ENCODE assay signal across 32 cellular contexts in genomic region chrX:125407314-125407713, GRCh38.
"Had no signal": no experiment of that assay in that cellular context is flagged by ENCODE, and none has a peak within 500 bp of the region (broad histone marks: within the 10 kb centered on the region; RNA-seq: fewer than 3 reads in every experiment).

No MANE protein-coding gene starts in this region.

- H3K27me3 ChIP-seq: ascending aorta, body of pancreas, brain microvascular endothelial cell, breast epithelium had no signal

- H3K9me3 ChIP-seq: ascending aorta, body of pancreas had no signal

- FAIRE-seq: TTC549 had no signal

- H3K4me1 ChIP-seq: ascending aorta, body of pancreas, breast epithelium had no signal

- ATAC-seq: activated CD4-positive, alpha-beta T cell treated with anti-CD3 and anti-CD28 coated beads for 36 hours; activated CD4-positive, CD25-positive, alpha-beta regulatory T cell treated with anti-CD3 and anti-CD28 coated beads, Interleukin-2, amount 50 U/mL, for 24 hours; activated CD8-positive, alpha-beta memory T cell treated with anti-CD3 and anti-CD28 coated beads, Interleukin-2, amount 10 ng/mL, durations not matched to agents 7 days and 5 days; activated CD8-positive, alpha-beta T cell treated with anti-CD3 and anti-CD28 coated beads, Interleukin-2, amount 10 ng/mL, durations not matched to agents 7 days and 5 days; activated naive CD8-positive, alpha-beta T cell treated with anti-CD3 and anti-CD28 coated beads, Interleukin-2, amount 50 U/mL, for 24 hours; body of pancreas had no signal

- H3K4me3 ChIP-seq: ascending aorta, body of pancreas, breast epithelium had no signal

- H3K36me3 ChIP-seq: ascending aorta, brain microvascular endothelial cell, breast epithelium had no signal

- H3K27ac ChIP-seq: ascending aorta, body of pancreas, brain microvascular endothelial cell, breast epithelium, VCaP had no signal

- DNase-seq: activated B cell treated with CpG ODN at 0.5 μM for 24 hours; activated CD4-positive, alpha-beta memory T cell treated with anti-CD3 and anti-CD28 coated beads, Interleukin-2, amount 10 ng/mL, durations not matched to agents 7 days and 5 days; activated CD4-positive, alpha-beta T cell treated with anti-CD3 and anti-CD28 coated beads for 1 hour; activated CD4-positive, alpha-beta T cell treated with anti-CD3 and anti-CD28 coated beads for 36 hours; activated CD4-positive, alpha-beta T cell treated with anti-CD3 and anti-CD28 coated beads for 48 hours; activated CD4-positive, alpha-beta T cell treated with anti-CD3 and anti-CD28 coated beads, Interleukin-2, amount 10 ng/mL, durations not matched to agents 7 days and 5 days; activated CD4-positive, alpha-beta T cell treated with anti-CD3 and anti-CD28 coated beads, Interleukin-2, amount 50 U/mL, for 48 hours; activated CD8-positive, alpha-beta memory T cell treated with anti-CD3 and anti-CD28 coated beads for 24 hours; activated CD8-positive, alpha-beta memory T cell treated with anti-CD3 and anti-CD28 coated beads, Interleukin-2, amount 10 ng/mL, durations not matched to agents 7 days and 5 days; activated CD8-positive, alpha-beta memory T cell treated with anti-CD3 and anti-CD28 coated beads, Interleukin-2, amount 50 U/mL, for 48 hours; activated CD8-positive, alpha-beta T cell treated with anti-CD3 and anti-CD28 coated beads, Interleukin-2, amount 10 ng/mL, durations not matched to agents 7 days and 5 days; activated effector memory CD4-positive, alpha-beta T cell treated with Interleukin-2 at 50 U/mL for 16 hours; activated gamma-delta T cell; activated naive CD4-positive, alpha-beta T cell treated with anti-CD3 and anti-CD28 coated beads, Interleukin-2, amount 10 ng/mL, durations not matched to agents 7 days and 5 days; activated naive CD4-positive, alpha-beta T cell treated with Interleukin-2 at 50 U/mL for 16 hours; activated naive CD8-positive, alpha-beta T cell treated with anti-CD3 and anti-CD28 coated beads, Interleukin-2, amount 10 ng/mL, durations not matched to agents 7 days and 5 days; activated naive CD8-positive, alpha-beta T cell treated with anti-CD3 and anti-CD28 coated beads, Interleukin-2, amount 50 U/mL, for 24 hours; activated T-cell treated with anti-CD3 and anti-CD28 coated beads, Interleukin-2, amount 50 U/mL, for 24 hours; activated T-cell treated with anti-CD3 and anti-CD28 coated beads, Interleukin-2, amount 50 U/mL, for 48 hours; amygdala; anterior cingulate cortex; body of pancreas; brain microvascular endothelial cell; central memory CD4-positive, alpha-beta T cell; T-helper 1 cell; T-helper 2 cell; T-helper 9 cell had no signal
